In genomic region chr16:50697881-50698767, GRCh38 we compare ENCODE assay signal across 8 cellular contexts. TPM values are rescaled to one million over a fixed set of nuclear protein-coding genes. Genes with fewer than 3 reads are reported as not detected.
DNase-seq lines count a peak whose midpoint lies in the region; ATAC-seq and TF ChIP-seq lines count a peak whose summit lies in the region.

No MANE protein-coding gene starts in this region.

- peak overlapping the region in 3 of 5 donors; percentile 40 to 59 (median 54) for H3K27ac ChIP-seq in adrenal gland

- H3K9me3 ChIP-seq in adrenal gland (replicated peaks in 1 of 3) = no peaks in the 10 kb centered on the region

- TF ChIP-seq CTCF in adrenal gland (IDR thresholded peaks at IDR 0.05) = no peak

- ATAC-seq in GM19455 (IDR thresholded peaks at IDR 0.05; ENCODE audit: unreplicated experiment) = peak; percentile 31
- ATAC-seq in HG03565 (IDR thresholded peaks at IDR 0.05; ENCODE audit: unreplicated experiment) = peak; percentile 32
- peak; percentile 30 for ATAC-seq in left lobe of liver
- peak; percentile 69 for ATAC-seq in stimulated activated effector memory CD8-positive, alpha-beta T cell treated with anti-CD3 and anti-CD28 coated beads, Interleukin-12 subunit alpha, Interleukin-12 subunit beta, amount 100 ng/mL, for 72 hours

- H3K27ac Mint-ChIP-seq in stimulated activated effector memory CD8-positive, alpha-beta T cell treated with anti-CD3 and anti-CD28 coated beads, Interleukin-12 subunit alpha, Interleukin-12 subunit beta, amount 100 ng/mL, for 72 hours = peak overlapping the region; percentile 96

- no peaks in the 10 kb centered on the region for H3K36me3 ChIP-seq in adrenal gland (replicated peaks in 1 of 2)

- H3K4me1 ChIP-seq in adrenal gland (replicated peaks in 1 of 2) = peaks cover 12 to 32% of the 10 kb centered on the region in 2 donors

- TF ChIP-seq POLR2A in adrenal gland (IDR thresholded peaks at IDR 0.05) = no peak

- H3K4me3 ChIP-seq in adrenal gland = peak overlapping the region in 3 of 4 donors; percentile 13 to 52 (median 26)

- no peaks in the 10 kb centered on the region for H3K27me3 ChIP-seq in adrenal gland

- WGBS in adrenal gland, 4 donors = 19 to 36% (median 34%) methylated on average over 13 to 19 of the region's 19 CpGs

- H3K9me3 Mint-ChIP-seq in stimulated activated effector memory CD8-positive, alpha-beta T cell treated with anti-CD3 and anti-CD28 coated beads, Interleukin-12 subunit alpha, Interleukin-12 subunit beta, amount 100 ng/mL, for 72 hours = no peaks in the 10 kb centered on the region

- peaks cover 81% of the 10 kb centered on the region for H3K4me1 Mint-ChIP-seq in stimulated activated effector memory CD8-positive, alpha-beta T cell treated with anti-CD3 and anti-CD28 coated beads, Interleukin-12 subunit alpha, Interleukin-12 subunit beta, amount 100 ng/mL, for 72 hours

- intact Hi-C loops in adrenal gland (cut with DNase I) = loop anchor here in 1 of 2 donors (10.0 kb wide), 1 partner anchor 107 kb away; no protein-coding TSS in a partner anchor

- peak overlapping the region; percentile 82 for H3K4me3 Mint-ChIP-seq in stimulated activated effector memory CD8-positive, alpha-beta T cell treated with anti-CD3 and anti-CD28 coated beads, Interleukin-12 subunit alpha, Interleukin-12 subunit beta, amount 100 ng/mL, for 72 hours

- H3K36me3 Mint-ChIP-seq in stimulated activated effector memory CD8-positive, alpha-beta T cell treated with anti-CD3 and anti-CD28 coated beads, Interleukin-12 subunit alpha, Interleukin-12 subunit beta, amount 100 ng/mL, for 72 hours = peaks cover 31% of the 10 kb centered on the region

- DNase-seq in CD1c-positive myeloid dendritic cell (ENCODE audit: extremely low spot score) = peak; percentile 65
- DNase-seq in adrenal gland = peak in 6 of 7 donors; percentile 46 to 69 (median 58)
- DNase-seq in left lobe of liver (ENCODE audit: low spot score) = no peak
- peak in 1 of 2 donors; percentile 82 for DNase-seq in stimulated activated effector memory CD8-positive, alpha-beta T cell treated with anti-CD3 and anti-CD28 coated beads, Interleukin-12 subunit alpha, Interleukin-12 subunit beta, amount 100 ng/mL, for 72 hours (ENCODE audit: low spot score in 2 of 2)
- no peak for DNase-seq in superior temporal gyrus (ENCODE audit: extremely low spot score)
- no peak for DNase-seq in NCI-H2107 (lab: John Stamatoyannopoulos, UW)

RNA-seq across cellular contexts. Expression of gene NOD2, which starts 4.7 kb away (rescaled TPM):
- total RNA-seq in adrenal gland (1 to 10 TPM in 5 of 8 donors, under 1 TPM in 3; 0.12 to 3.7 (median 1.5) TPM), left lobe of liver (0.68 TPM)
- 1 to 10 TPM in 1 of 3 donors, under 1 TPM in 2; 0.18 to 1.5 (median 0.57) TPM for polyA plus RNA-seq in adrenal gland

RNA-seq across cellular contexts. Expression of gene SNX20, which starts 17.0 kb away (rescaled TPM):
- total RNA-seq in adrenal gland = 1 to 10 TPM in 7 of 8 donors, under 1 TPM in 1; 0.12 to 4.0 (median 3.1) TPM
- 1 to 10 TPM in 2 of 3 donors, under 1 TPM in 1; 0.93 to 3.3 (median 1.0) TPM for polyA plus RNA-seq in adrenal gland
- total RNA-seq in left lobe of liver = 0.53 TPM

RNA-seq across cellular contexts. Expression of gene CYLD, which starts 43.8 kb away (rescaled TPM):
- total RNA-seq in adrenal gland (10 to 100 TPM; 33.9 to 74.4 (median 49.5) TPM), left lobe of liver (14.4 TPM)
- polyA plus RNA-seq in adrenal gland = 10 to 100 TPM; 17.5 to 78.3 (median 31.8) TPM

Comparison
In these comparisons a context has a peak if more than half of its experiments do, and no peak if none do; other contexts are left out.
1. DNase-seq: peak in CD1c-positive myeloid dendritic cell (single experiment) and adrenal gland (6 of 7); none in left lobe of liver (single experiment), superior temporal gyrus (single experiment) and NCI-H2107 (single experiment).
2. Peak in every context shown above with its lines, with median percentiles within 50 percentile points of each other: ATAC-seq.